In the genomic region with DNA sequence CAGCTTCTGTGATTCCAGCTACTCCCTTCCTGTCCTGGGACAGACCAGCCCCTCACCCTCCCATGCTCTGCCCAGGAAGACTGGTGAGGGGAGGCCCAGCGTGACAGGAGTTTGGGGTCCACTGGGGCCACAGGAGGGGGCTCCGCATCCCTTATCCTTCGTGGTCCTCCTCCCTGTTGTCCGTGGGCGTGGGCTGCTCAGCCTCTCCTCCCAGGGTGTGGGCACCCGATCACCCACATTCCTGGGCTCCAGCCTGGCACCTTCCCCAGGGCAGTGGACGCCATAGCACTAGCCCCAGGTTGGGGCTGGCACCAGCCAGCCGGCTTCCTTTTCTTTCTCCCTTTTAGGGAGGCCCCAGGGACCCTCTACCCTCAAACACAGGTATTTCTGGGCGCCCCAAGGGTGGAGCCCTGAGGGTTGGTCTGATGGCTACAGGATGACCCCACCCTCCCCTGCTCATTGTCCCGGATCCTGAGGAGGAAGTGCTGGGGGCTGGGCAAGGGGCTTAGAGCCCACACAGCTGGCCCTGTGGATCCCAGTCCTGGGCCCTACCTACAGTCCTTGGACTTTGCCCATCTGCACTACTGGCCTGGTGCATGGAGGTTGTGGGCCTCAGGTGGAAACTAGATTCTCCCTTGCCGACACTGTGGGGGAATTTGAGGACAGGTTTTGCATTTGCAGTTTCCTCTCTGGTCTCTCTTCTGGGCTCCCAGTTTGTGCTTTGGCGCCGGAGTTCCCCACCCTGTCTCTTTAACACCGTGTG, we compare ENCODE assay signal across 6 cellular contexts. TPM values are rescaled to one million over a fixed set of nuclear protein-coding genes. Genes with fewer than 3 reads are reported as not detected.
DNase-seq lines count a peak whose midpoint lies in the region; ATAC-seq, FAIRE-seq and TF ChIP-seq lines count a peak whose summit lies in the region.

No MANE protein-coding gene starts in this region.

- peak overlapping the region; percentile 85 for H3K9ac ChIP-seq in astrocyte (ENCODE audit: low read length)

- H3K27ac Mint-ChIP-seq in astrocyte (ENCODE audit: unreplicated experiment) (peak overlapping the region; percentile 63), naive B cell (peak overlapping the region in 3 of 6 donors; percentile 50 to 79 (median 55))

- H3K27ac ChIP-seq in astrocyte (ENCODE audit: low read depth, low read length): no peak overlapping the region

- peaks cover 35% of the 10 kb centered on the region for H3K79me2 ChIP-seq in astrocyte (ENCODE audit: insufficient read depth, low read length)

- H3K27me3 ChIP-seq in astrocyte (ENCODE audit: insufficient read depth, low read length): no peaks in the 10 kb centered on the region

- H3K4me2 ChIP-seq in astrocyte (ENCODE audit: low read length): peak overlapping the region; percentile 99

- TF ChIP-seq CTCF in GM20000 (IDR thresholded peaks at IDR 0.05; ENCODE audit: extremely low read depth, missing control alignments) (no peak), astrocyte (IDR thresholded peaks at IDR 0.05; ENCODE audit: insufficient read depth, low read depth, low read length) (no peak)

- H3K4me1 ChIP-seq in astrocyte (ENCODE audit: insufficient read depth, low read length): peaks cover 24% of the 10 kb centered on the region

- no peaks in the 10 kb centered on the region for H3K9me3 ChIP-seq in astrocyte (ENCODE audit: insufficient read depth, low read depth, low read length)

- H3K9me3 Mint-ChIP-seq in astrocyte (ENCODE audit: unreplicated experiment) (peaks cover 2% of the 10 kb centered on the region), naive B cell (no peaks in the 10 kb centered on the region)

- peak; percentile 70 for DNase-seq in GM20000 (ENCODE audit: low spot score)
- no peak for DNase-seq in astrocyte (ENCODE audit: low read depth)
- DNase-seq in naive B cell: no peak
- DNase-seq in activated CD4-positive, CD25-positive, alpha-beta regulatory T cell (lab: John Stamatoyannopoulos, UW): no peak
- DNase-seq in hypothalamus (lab: John Stamatoyannopoulos, UW): no peak

- H3K4me3 Mint-ChIP-seq in astrocyte (ENCODE audit: unreplicated experiment) (peak overlapping the region; percentile 91), naive B cell (peak overlapping the region; percentile 52 to 93 (median 84))

- peak; percentile 25 to 46 for ATAC-seq in naive B cell (ENCODE audit: low read depth in 2 of 2)
- no peak for ATAC-seq in GM18867 (IDR thresholded peaks at IDR 0.05; ENCODE audit: unreplicated experiment)

- peaks cover 49% of the 10 kb centered on the region for H4K20me1 ChIP-seq in astrocyte (ENCODE audit: insufficient read depth, low read length)

- peaks cover 2% of the 10 kb centered on the region for H3K27me3 Mint-ChIP-seq in astrocyte (ENCODE audit: low read depth, unreplicated experiment)
- peaks cover 0 to 19% (median 7%) of the 10 kb centered on the region in 3 donors for H3K27me3 Mint-ChIP-seq in naive B cell

- H3K4me1 Mint-ChIP-seq in astrocyte (ENCODE audit: low read depth, unreplicated experiment) (peaks cover 6% of the 10 kb centered on the region), naive B cell (peaks cover 23 to 30% (median 28%) of the 10 kb centered on the region in 3 donors)

- H2AFZ ChIP-seq in astrocyte (ENCODE audit: low read depth, low read length): peak overlapping the region; percentile 47

- no peak for FAIRE-seq in astrocyte (lab: Jason Lieb, UNC)

- H3K36me3 ChIP-seq in astrocyte (ENCODE audit: insufficient read depth, low read length): peaks cover 16% of the 10 kb centered on the region

- H3K4me3 ChIP-seq in astrocyte (ENCODE audit: insufficient read depth, low read depth, low read length): peak overlapping the region; percentile 69

- H3K36me3 Mint-ChIP-seq in astrocyte (ENCODE audit: low read depth, unreplicated experiment): peaks cover 17% of the 10 kb centered on the region
- H3K36me3 Mint-ChIP-seq in naive B cell: peaks cover 7 to 10% of the 10 kb centered on the region in 2 donors

RNA-seq across cellular contexts. Expression of a gene that starts 1.1 kb away (rescaled TPM):
- total RNA-seq in astrocyte: 94.8 and 109 TPM in 2 replicates
- polyA plus RNA-seq in naive B cell (ENCODE audit: low read depth in 6 of 6): 1 to 10 TPM in 3 of 6 donors, under 1 TPM in 2, not detected in 1; 0.16 to 3.6 (median 2.0) TPM

RNA-seq across cellular contexts. Expression of a gene that starts 1.5 kb away (rescaled TPM):
- 0.82 and 1.7 TPM in 2 replicates for total RNA-seq in astrocyte
- polyA plus RNA-seq in naive B cell (ENCODE audit: low read depth in 6 of 6): under 1 TPM in 3 of 6 donors, not detected in 3; 0.40 to 0.98 (median 0.41) TPM

RNA-seq across cellular contexts. Expression of a gene that starts 11.4 kb away (rescaled TPM):
- 43.1 and 44.3 TPM in 2 replicates for total RNA-seq in astrocyte
- polyA plus RNA-seq in naive B cell (ENCODE audit: low read depth in 6 of 6): 10 to 100 TPM in 1 of 6 donors, 1 to 10 TPM in 5; 3.3 to 16.7 (median 5.2) TPM

RNA-seq across cellular contexts. Expression of a gene that starts 31.2 kb away (rescaled TPM):
- 57.2 and 60.9 TPM in 2 replicates for total RNA-seq in astrocyte
- polyA plus RNA-seq in naive B cell (ENCODE audit: low read depth in 6 of 6): 100 to 1,000 TPM in 3 of 6 donors, 10 to 100 TPM in 3; 92.4 to 171 (median 104) TPM

RNA-seq across cellular contexts. Expression of a gene that starts 36.4 kb away (rescaled TPM):
- not detected in 2 replicates for total RNA-seq in astrocyte
- polyA plus RNA-seq in naive B cell (ENCODE audit: low read depth in 6 of 6): not detected
